ENCODE assay signal across 22 cellular contexts in genomic region chr4:188722911-188723310, GRCh38.
"Had no signal": no experiment of that assay in that cellular context is flagged by ENCODE, and none has a peak within 500 bp of the region (broad histone marks: within the 10 kb centered on the region; RNA-seq: fewer than 3 reads in every experiment).

No MANE protein-coding gene starts in this region.

- ATAC-seq: activated CD8-positive, alpha-beta T cell treated with anti-CD3 and anti-CD28 coated beads, Interleukin-2, amount 10 ng/mL, durations not matched to agents 7 days and 5 days; esophagus mucosa; natural killer cell; stimulated activated memory B cell treated with anti-CD40 and anti-IgM and Interleukin-4, amounts not matched to agents 10 μg/mL and 1 μg/mL and 100 μg/mL, for 72 hours had no signal

- H3K27me3 ChIP-seq: sigmoid colon, spleen, testis had no signal

- H3K9me3 ChIP-seq: testis had no signal

- H3K4me1 Mint-ChIP-seq: activated B cell treated with CpG ODN at 0.5 μM for 24 hours; central memory CD8-positive, alpha-beta T cell; natural killer cell; stimulated activated memory B cell treated with anti-CD40 and anti-IgM and Interleukin-4, amounts not matched to agents 10 μg/mL and 1 μg/mL and 100 μg/mL, for 72 hours had no signal

- H3K27ac ChIP-seq: sigmoid colon, spleen, testis had no signal

- H3K4me1 ChIP-seq: spleen, testis had no signal

- H3K36me3 ChIP-seq: sigmoid colon, spleen had no signal

- H3K36me3 Mint-ChIP-seq: natural killer cell; stimulated activated memory B cell treated with anti-CD40 and anti-IgM and Interleukin-4, amounts not matched to agents 10 μg/mL and 1 μg/mL and 100 μg/mL, for 72 hours; type B pancreatic cell had no signal

- H3K27me3 Mint-ChIP-seq: activated B cell treated with CpG ODN at 0.5 μM for 24 hours; activated T-cell treated with anti-CD3 and anti-CD28 coated beads, Interleukin-2, amount 50 U/mL, for 24 hours; central memory CD8-positive, alpha-beta T cell; stimulated activated memory B cell treated with anti-CD40 and anti-IgM and Interleukin-4, amounts not matched to agents 10 μg/mL and 1 μg/mL and 100 μg/mL, for 72 hours; type B pancreatic cell had no signal

- H3K27ac Mint-ChIP-seq: activated B cell treated with CpG ODN at 0.5 μM for 24 hours; activated CD8-positive, alpha-beta T cell treated with anti-CD3 and anti-CD28 coated beads, Interleukin-2, amount 10 ng/mL, durations not matched to agents 7 days and 5 days; activated naive CD4-positive, alpha-beta T cell treated with anti-CD3 and anti-CD28 coated beads for 36 hours; activated T-cell treated with anti-CD3 and anti-CD28 coated beads, Interleukin-2, amount 50 U/mL, for 24 hours; activated T-helper 2 cell treated with anti-CD3 and anti-CD28 coated beads, Interferon-gamma antibody, Interleukin-2, Interleukin-4, amounts not matched to agents 10 μg/mL and 5 μg/mL and 100 μg/mL, durations not matched to agents 14 hours and 24 hours and 36 hours; natural killer cell; stimulated activated memory B cell treated with anti-CD40 and anti-IgM and Interleukin-4, amounts not matched to agents 10 μg/mL and 1 μg/mL and 100 μg/mL, for 72 hours; type B pancreatic cell had no signal

- DNase-seq: activated B cell treated with CpG ODN at 0.5 μM for 24 hours; activated CD4-positive, alpha-beta T cell treated with anti-CD3 and anti-CD28 coated beads for 4 hours; activated CD8-positive, alpha-beta T cell treated with anti-CD3 and anti-CD28 coated beads, Interleukin-2, amount 10 ng/mL, durations not matched to agents 7 days and 5 days; activated naive CD4-positive, alpha-beta T cell treated with anti-CD3 and anti-CD28 coated beads for 36 hours; activated T-cell treated with anti-CD3 and anti-CD28 coated beads, Interleukin-2, amount 50 U/mL, for 24 hours; aorta; cortex of kidney; effector CD4-positive, alpha-beta T cell; mesendoderm; natural killer cell; posterior cingulate gyrus; sigmoid colon; spleen; stimulated activated CD4-positive, alpha-beta T cell treated with anti-CD3 and anti-CD28 coated beads, Interleukin-4, amount 100 ng/mL, for 4 hours; T-helper 1 cell; T-helper 9 cell; testis had no signal

- H3K4me3 Mint-ChIP-seq: activated B cell treated with CpG ODN at 0.5 μM for 24 hours; activated CD8-positive, alpha-beta T cell treated with anti-CD3 and anti-CD28 coated beads, Interleukin-2, amount 10 ng/mL, durations not matched to agents 7 days and 5 days; activated naive CD4-positive, alpha-beta T cell treated with anti-CD3 and anti-CD28 coated beads for 36 hours; activated T-cell treated with anti-CD3 and anti-CD28 coated beads, Interleukin-2, amount 50 U/mL, for 24 hours; central memory CD8-positive, alpha-beta T cell; natural killer cell; stimulated activated memory B cell treated with anti-CD40 and anti-IgM and Interleukin-4, amounts not matched to agents 10 μg/mL and 1 μg/mL and 100 μg/mL, for 72 hours; type B pancreatic cell had no signal

- H3K4me3 ChIP-seq: sigmoid colon, spleen, testis had no signal
